ENCODE assay signal across 14 cellular contexts in genomic region chr9:36499156-36499886, GRCh38.
DNase-seq lines count a peak whose midpoint lies in the region; ATAC-seq lines count a peak whose summit lies in the region.
"Had no signal": no experiment of that assay in that cellular context is flagged by ENCODE, and none has a peak within 500 bp of the region (broad histone marks: within the 10 kb centered on the region; RNA-seq: fewer than 3 reads in every experiment).

No MANE protein-coding gene starts in this region.

- H3K9me3 Mint-ChIP-seq in naive B cell: no peaks in the 10 kb centered on the region
- peaks cover 5 to 6% of the 10 kb centered on the region in 2 donors for H3K9me3 Mint-ChIP-seq in activated naive CD4-positive, alpha-beta T cell treated with anti-CD3 and anti-CD28 coated beads, Interleukin-2, amount 50 U/mL, for 72 hours

- ATAC-seq in naive B cell (ENCODE audit: low read depth in 2 of 2): peak; percentile 48 to 54
- ATAC-seq in activated naive CD4-positive, alpha-beta T cell treated with anti-CD3 and anti-CD28 coated beads, Interleukin-2, amount 50 U/mL, for 72 hours: no peak

- peak; percentile 90 for DNase-seq in DMS79 treated with DMSO at 0.1 percent for 48 hours (lab: John Stamatoyannopoulos, UW)
- DNase-seq in NCI-H146 (lab: John Stamatoyannopoulos, UW): peak; percentile 96
- peak; percentile 83 for DNase-seq in NCI-H748 treated with DMSO at 0.1 percent for 48 hours (lab: John Stamatoyannopoulos, UW)
- DNase-seq in naive B cell: no peak
- DNase-seq in GM19238 (ENCODE audit: insufficient read length, low spot score): no peak
- DNase-seq in superior temporal gyrus (ENCODE audit: extremely low spot score): no peak
- DNase-seq in activated naive CD4-positive, alpha-beta T cell treated with anti-CD3 and anti-CD28 coated beads, Interleukin-2, amount 50 U/mL, for 72 hours (ENCODE audit: low spot score in 2 of 2): no peak
- DNase-seq in NOMO-1 (lab: John Stamatoyannopoulos, UW; ENCODE audit: unreplicated experiment in 2 of 2): no peak
- DNase-seq: activated CD4-positive, alpha-beta T cell treated with anti-CD3 and anti-CD28 coated beads, Interleukin-2, amount 50 U/mL, for 1 hour; DND-41; head of caudate nucleus; kidney; Right ventricle myocardium superior; T-helper 9 cell had no signal

- H3K4me1 Mint-ChIP-seq in naive B cell: peaks cover 19 to 33% (median 32%) of the 10 kb centered on the region in 3 donors

- H3K27me3 Mint-ChIP-seq in naive B cell: no peaks in the 10 kb centered on the region

- peak overlapping the region in 2 of 8 donors; percentile 57 to 64 for H3K4me3 Mint-ChIP-seq in naive B cell

- H3K36me3 Mint-ChIP-seq in naive B cell: no peaks in the 10 kb centered on the region
- peaks cover 0 to 4% of the 10 kb centered on the region in 2 donors for H3K36me3 Mint-ChIP-seq in activated naive CD4-positive, alpha-beta T cell treated with anti-CD3 and anti-CD28 coated beads, Interleukin-2, amount 50 U/mL, for 72 hours

- peak overlapping the region in 2 of 6 donors; percentile 2 to 54 for H3K27ac Mint-ChIP-seq in naive B cell
- H3K27ac Mint-ChIP-seq in activated naive CD4-positive, alpha-beta T cell treated with anti-CD3 and anti-CD28 coated beads, Interleukin-2, amount 50 U/mL, for 72 hours: no peak overlapping the region

Comparison
In these comparisons a context has a peak if more than half of its experiments do, and no peak if none do; other contexts are left out.
1. DNase-seq: peak in DMS79 treated with DMSO at 0.1 percent for 48 hours (single experiment), NCI-H146 (single experiment) and NCI-H748 treated with DMSO at 0.1 percent for 48 hours (single experiment); none in naive B cell (single experiment), GM19238 (single experiment), superior temporal gyrus (single experiment), activated naive CD4-positive, alpha-beta T cell treated with anti-CD3 and anti-CD28 coated beads, Interleukin-2, amount 50 U/mL, for 72 hours (0 of 2) and NOMO-1 (0 of 2).
2. ATAC-seq: peak in naive B cell (2 of 2); none in activated naive CD4-positive, alpha-beta T cell treated with anti-CD3 and anti-CD28 coated beads, Interleukin-2, amount 50 U/mL, for 72 hours (0 of 2).